20 cellular contexts compared by ENCODE assay signal in genomic region chr11:76453248-76453647, GRCh38. TPM values are rescaled to one million over a fixed set of nuclear protein-coding genes. Genes with fewer than 3 reads are reported as not detected.
DNase-seq lines count a peak whose midpoint lies in the region; ATAC-seq, FAIRE-seq and TF ChIP-seq lines count a peak whose summit lies in the region.
"Had no signal": no experiment of that assay in that cellular context is flagged by ENCODE, and none has a peak within 500 bp of the region (broad histone marks: within the 10 kb centered on the region; RNA-seq: fewer than 3 reads in every experiment).

No MANE protein-coding gene starts in this region.

- peak overlapping the region; percentile 6 for H3K4me3 Mint-ChIP-seq in Caco-2 (ENCODE audit: unreplicated experiment)

- no peaks in the 10 kb centered on the region for H3K23me2 ChIP-seq in H1 (ENCODE audit: low read depth, low read length)

- peaks cover 0 to 60% of the 10 kb centered on the region in 2 experiments; a peak in 2 of 4 replicates for H3K79me2 ChIP-seq in H1 (ENCODE audit: control insufficient read depth in 1 of 2, insufficient read depth in 2 of 2, low read length in 2 of 2)

- H3K14ac ChIP-seq in H1 (ENCODE audit: insufficient read length), result no peak overlapping the region

- no peak for TF ChIP-seq POLR2A in H1 (IDR thresholded peaks at IDR 0.05; ENCODE audit: control extremely low read depth in 1 of 2, low read depth in 2 of 2, low read length in 2 of 2)

- H3K23ac ChIP-seq in H1 (ENCODE audit: insufficient read length), result no peak overlapping the region

- intact Hi-C loops in Caco-2 (cut with micrococcal nuclease; ENCODE audit: unreplicated experiment), result no loop called here
- intact Hi-C loops in mucosa of descending colon (cut with DNase I, micrococcal nuclease), result no loop called here

- H2BK5ac ChIP-seq in H1 (ENCODE audit: low read depth, low read length), result no peak overlapping the region

- POLR2A ChIA-PET in Caco-2 (lab: Charles Lee) (interaction anchor here (0.7 kb wide), 1 partner anchor 330 kb away, joined by 5 read pairs; the partner anchor contains the start of gene TSKU), H1 (lab: Charles Lee; ENCODE audit: partially characterized antibody) (interaction anchor here (5.0 kb wide), 1 partner anchor 9 kb away, joined by 87 read pairs; the partner anchor contains the start of gene EMSY)

- TF ChIP-seq RAD21 in H1 (IDR thresholded peaks at IDR 0.05 in 1 of 2, conservative IDR thresholded peaks at IDR 0.05 in 1 of 2; ENCODE audit: low read depth in 2 of 2, low read length in 2 of 2), result no peak

- peak overlapping the region; percentile 31 for H3K27ac Mint-ChIP-seq in Caco-2 (ENCODE audit: unreplicated experiment)

- no peaks in the 10 kb centered on the region for H4K20me1 ChIP-seq in H1 (replicated peaks in 1 of 2; ENCODE audit: control insufficient read depth in 1 of 2, insufficient read depth in 2 of 2, low read length in 2 of 2)

- 95% methylated on average over 6 of the region's 6 CpGs; no CpG with 5 or more reads in 1 of the 2 experiments for WGBS in H1 (ENCODE audit: extremely low coverage in 1 of 2, insufficient coverage in 1 of 2, insufficient read length in 1 of 2, insufficient replicate concordance in 2 of 2, low coverage in 1 of 2, low lambda C conversion rate in 2 of 2, missing lambda C conversion rate in 1 of 2), 2 experiments

- peaks cover 42% of the 10 kb centered on the region for H3K4me1 Mint-ChIP-seq in Caco-2 (ENCODE audit: low read depth, unreplicated experiment)

- no peak overlapping the region for H3K4ac ChIP-seq in H1 (replicated peaks; ENCODE audit: insufficient read length, low read depth, low read length)

- no peak overlapping the region; the same call in 1 of the 2 replicates for H4K8ac ChIP-seq in H1 (ENCODE audit: extremely low read depth, insufficient read depth, low read length)

- H4K5ac ChIP-seq in H1 (ENCODE audit: insufficient read length, low read depth, low read length), result peak overlapping the region; percentile 86

- DNase-seq in Caco-2 (peak in 1 of 2 experiments; percentile 13), H1 (ENCODE audit: low read depth in 1 of 2, low spot score in 2 of 2) (no peak), mucosa of descending colon (peak in 1 of 3 donors; percentile 20), NCI-H345 (lab: John Stamatoyannopoulos, UW) (no peak)
- DNase-seq: Calu3, DND-41, GF-D8, NCI-H1105, NCI-H187, NCI-H446 treated with DMSO at 0.1 percent for 48 hours, NCI-H748 treated with DMSO at 0.1 percent for 48 hours, Peyer's patch, Right ventricle myocardium superior had no signal

- no peak overlapping the region for H3K4me2 ChIP-seq in H1 (ENCODE audit: insufficient read depth in 1 of 2, low read depth in 2 of 2, low read length in 2 of 2)
- H3K4me2 ChIP-seq: KMS-11 had no signal

- no peak overlapping the region for H2AK5ac ChIP-seq in H1 (ENCODE audit: low read depth, low read length)

- H3K27me3 Mint-ChIP-seq in Caco-2 (ENCODE audit: insufficient read depth, unreplicated experiment), result no peaks in the 10 kb centered on the region

- H2AFZ ChIP-seq in H1 (ENCODE audit: low read length), result no peak overlapping the region

- H3K36me3 Mint-ChIP-seq in Caco-2 (ENCODE audit: insufficient read depth, unreplicated experiment), result peaks cover 53% of the 10 kb centered on the region

- no peak overlapping the region for H3K56ac ChIP-seq in H1 (replicated peaks; ENCODE audit: insufficient read length, low read depth, low read length)

- no peak overlapping the region for H2BK15ac ChIP-seq in H1 (ENCODE audit: low read length)

- TF ChIP-seq CTCF in Caco-2 (IDR thresholded peaks at IDR 0.05; ENCODE audit: insufficient read depth in 1 of 2, low read depth in 1 of 2, low read length in 1 of 2, severe bottlenecking in 1 of 2, unreplicated experiment in 1 of 2) (no peak), H1 (IDR thresholded peaks at IDR 0.05; ENCODE audit: control extremely low read depth in 1 of 3, insufficient read depth in 1 of 3, low read depth in 1 of 3, low read length in 3 of 3) (no peak), mucosa of descending colon (IDR thresholded peaks at IDR 0.05) (no peak)

- CTCF ChIA-PET in Caco-2 (lab: Charles Lee) (no interaction called here), H1 (lab: Charles Lee; ENCODE audit: partially characterized antibody) (interaction anchor here (1.3 kb wide), 1 partner anchor 10 kb away, joined by 4 read pairs; no protein-coding TSS in a partner anchor)

- ATAC-seq in mucosa of descending colon (peak; percentile 88), HG03520 (IDR thresholded peaks at IDR 0.05; ENCODE audit: unreplicated experiment) (no peak), GM21360 (IDR thresholded peaks at IDR 0.05; ENCODE audit: unreplicated experiment) (no peak), GM18868 (IDR thresholded peaks at IDR 0.05; ENCODE audit: unreplicated experiment) (no peak)
- ATAC-seq: HCT116, SK-N-SH treated with all-trans-retinoic acid at 6 μM for 48 hours had no signal

- H3K27me3 ChIP-seq in Caco-2 (replicated peaks; ENCODE audit: control insufficient read depth, insufficient read depth, low read length) (no peaks in the 10 kb centered on the region), HUES6 (ENCODE audit: control insufficient read depth, insufficient read depth, low read length) (no peaks in the 10 kb centered on the region), H1 (replicated peaks in 1 of 4; ENCODE audit: control insufficient read depth in 3 of 4, extremely low read depth in 1 of 4, insufficient read depth in 3 of 4, low read length in 3 of 4) (no peaks in the 10 kb centered on the region)
- H3K27me3 ChIP-seq: Peyer's patch had no signal

- H3K79me1 ChIP-seq in H1 (ENCODE audit: low read depth, low read length), result no peaks in the 10 kb centered on the region

- no peak for FAIRE-seq in H1 (lab: Jason Lieb, UNC)

- no peaks in the 10 kb centered on the region for H3K9me3 ChIP-seq in Caco-2
- H3K9me3 ChIP-seq in HUES6 (ENCODE audit: control insufficient read depth, insufficient read depth, low read depth, low read length), result no peaks in the 10 kb centered on the region
- no peaks in the 10 kb centered on the region for H3K9me3 ChIP-seq in H1 (ENCODE audit: insufficient read depth in 2 of 2, low read depth in 1 of 2, low read length in 1 of 2)
- H3K9me3 ChIP-seq in mucosa of descending colon, result no peaks in the 10 kb centered on the region
- H3K9me3 ChIP-seq: Peyer's patch had no signal

- no peak overlapping the region for H2BK120ac ChIP-seq in H1 (replicated peaks; ENCODE audit: low read depth, low read length)

- H3K4me3 ChIP-seq in Caco-2 (ENCODE audit: low read depth, low read length), result no peak overlapping the region
- no peak overlapping the region for H3K4me3 ChIP-seq in HUES6 (ENCODE audit: low read depth, low read length)
- no peak overlapping the region for H3K4me3 ChIP-seq in H1 (ENCODE audit: extremely low read depth in 1 of 4, insufficient read depth in 2 of 4, low read depth in 3 of 4, low read length in 4 of 4)
- no peak overlapping the region for H3K4me3 ChIP-seq in mucosa of descending colon
- H3K4me3 ChIP-seq: Peyer's patch had no signal

- H3K9ac ChIP-seq in HUES6 (ENCODE audit: low read length) (no peak overlapping the region), H1 (replicated peaks in 1 of 4; ENCODE audit: extremely low read depth in 1 of 4, low read depth in 3 of 4, low read length in 3 of 4) (no peak overlapping the region)
- H3K9ac ChIP-seq: KMS-11 had no signal

- no peaks in the 10 kb centered on the region for H3K36me3 ChIP-seq in Caco-2 (ENCODE audit: control insufficient read depth, insufficient read depth, low read length)
- H3K36me3 ChIP-seq in HUES6 (ENCODE audit: control insufficient read depth, insufficient read depth, low read length), result peaks cover 12% of the 10 kb centered on the region
- H3K36me3 ChIP-seq in H1 (ENCODE audit: control insufficient read depth in 2 of 4, insufficient read depth in 4 of 4, low read length in 3 of 4), result peaks cover 0 to 27% (median 3%) of the 10 kb centered on the region in 4 experiments; a peak in 3 of 8 replicates
- no peaks in the 10 kb centered on the region for H3K36me3 ChIP-seq in mucosa of descending colon (ENCODE audit: low read depth)

- H3K9me3 Mint-ChIP-seq in Caco-2 (ENCODE audit: unreplicated experiment), result no peaks in the 10 kb centered on the region

- H3K27ac ChIP-seq in HUES6 (ENCODE audit: low read depth, low read length) (peak overlapping the region; percentile 48; the same call in 1 of the 2 replicates), H1 (ENCODE audit: low read depth, low read length) (peak overlapping the region; percentile 33; the same call in 1 of the 2 replicates)
- H3K27ac ChIP-seq: KMS-11, Peyer's patch had no signal

- H2BK20ac ChIP-seq in H1 (ENCODE audit: low read length), result 0 out of 2 replicates have a peak overlapping the region, but pooled peaks have one; percentile 77

- H4K91ac ChIP-seq in H1 (replicated peaks; ENCODE audit: insufficient read length, low read length), result no peak overlapping the region

- TF ChIP-seq EP300 in H1 (IDR thresholded peaks at IDR 0.05; ENCODE audit: borderline replicate concordance in 1 of 2, low read depth in 2 of 2, low read length in 2 of 2), result no peak

- no peak overlapping the region; the same call in 1 of the 2 replicates for H3K18ac ChIP-seq in H1 (ENCODE audit: extremely low read depth, low read length)

- H3K4me1 ChIP-seq in Caco-2, result peaks cover 55% of the 10 kb centered on the region
- H3K4me1 ChIP-seq in HUES6 (ENCODE audit: control insufficient read depth, insufficient read depth, low read length), result peaks cover 67% of the 10 kb centered on the region
- peaks cover 2 to 31% (median 17%) of the 10 kb centered on the region in 4 experiments; a peak in 6 of 7 replicates for H3K4me1 ChIP-seq in H1 (replicated peaks in 1 of 4; ENCODE audit: control insufficient read depth in 3 of 4, insufficient read depth in 4 of 4, low read length in 3 of 4)
- no peaks in the 10 kb centered on the region for H3K4me1 ChIP-seq in mucosa of descending colon (ENCODE audit: low read depth)
- H3K4me1 ChIP-seq: Peyer's patch had no signal

- BruUV-seq in Caco-2 (replicated peaks; lab: Mats Ljungman, UMichigan), result no TSS peak

- H2BK12ac ChIP-seq in H1 (ENCODE audit: low read depth, low read length), result peak overlapping the region; percentile 52; the same call in 1 of the 2 replicates

TF ChIP-seq in H1, 55 proteins besides CTCF, POLR2A, EP300 and RAD21 (continues in another document):
- TF ChIP-seq BCL11A (IDR thresholded peaks at IDR 0.05; ENCODE audit: low read depth in 2 of 2, low read length in 2 of 2), result no peak
- no peak for TF ChIP-seq PHF8 (conservative IDR thresholded peaks at IDR 0.05; ENCODE audit: low read depth, low read length)
- no peak for TF ChIP-seq BACH1 (IDR thresholded peaks at IDR 0.05; ENCODE audit: low read length)

RNA-seq across cellular contexts. Expression of gene EMSY, which starts 8.4 kb away (rescaled TPM):
- total RNA-seq in Caco-2 (2022), result 43.6 and 53.6 TPM in 2 replicates
- 32.2 and 34.6 TPM in 2 replicates for total RNA-seq in H1 (2021; fragmentation: NEBNext Ultra II Directional; extraction: Animal tissue kit (Norgen Biotek cat#: 25700))
- 26.5 and 29.6 TPM in 2 replicates for polyA plus RNA-seq in H1 (2011; rRNA removed)
- polyA plus RNA-seq in H1 (2011; cell fraction: cytosol; rRNA removed), result 26.0 TPM
- polyA plus RNA-seq in H1 (2011; cell fraction: nucleus; rRNA removed), result 85.5 TPM
- 19.6 to 31.9 TPM (median 28.0 TPM) in 4 replicates for polyA plus RNA-seq in H1 (2012, experiment 1 of 2)
- polyA plus RNA-seq in H1 (2012, experiment 2 of 2), result 1.8 TPM
- polyA plus RNA-seq in H1 (2013, experiment 1 of 2), result 29.5 TPM
- polyA plus RNA-seq in H1 (2013, experiment 2 of 2), result 23.4 TPM
- polyA minus RNA-seq in H1 (2011; rRNA and poly(A)+ RNA removed), result 63.0 and 64.6 TPM in 2 replicates
- polyA minus RNA-seq in H1 (2011; cell fraction: cytosol; rRNA and poly(A)+ RNA removed), result 21.4 TPM
- 114 TPM for polyA minus RNA-seq in H1 (2011; cell fraction: nucleus; rRNA and poly(A)+ RNA removed)
- 10 to 100 TPM; 23.2 to 31.0 (median 25.0) TPM for total RNA-seq in mucosa of descending colon
